ENCODE assay signal across 21 cellular contexts in the genomic region with DNA sequence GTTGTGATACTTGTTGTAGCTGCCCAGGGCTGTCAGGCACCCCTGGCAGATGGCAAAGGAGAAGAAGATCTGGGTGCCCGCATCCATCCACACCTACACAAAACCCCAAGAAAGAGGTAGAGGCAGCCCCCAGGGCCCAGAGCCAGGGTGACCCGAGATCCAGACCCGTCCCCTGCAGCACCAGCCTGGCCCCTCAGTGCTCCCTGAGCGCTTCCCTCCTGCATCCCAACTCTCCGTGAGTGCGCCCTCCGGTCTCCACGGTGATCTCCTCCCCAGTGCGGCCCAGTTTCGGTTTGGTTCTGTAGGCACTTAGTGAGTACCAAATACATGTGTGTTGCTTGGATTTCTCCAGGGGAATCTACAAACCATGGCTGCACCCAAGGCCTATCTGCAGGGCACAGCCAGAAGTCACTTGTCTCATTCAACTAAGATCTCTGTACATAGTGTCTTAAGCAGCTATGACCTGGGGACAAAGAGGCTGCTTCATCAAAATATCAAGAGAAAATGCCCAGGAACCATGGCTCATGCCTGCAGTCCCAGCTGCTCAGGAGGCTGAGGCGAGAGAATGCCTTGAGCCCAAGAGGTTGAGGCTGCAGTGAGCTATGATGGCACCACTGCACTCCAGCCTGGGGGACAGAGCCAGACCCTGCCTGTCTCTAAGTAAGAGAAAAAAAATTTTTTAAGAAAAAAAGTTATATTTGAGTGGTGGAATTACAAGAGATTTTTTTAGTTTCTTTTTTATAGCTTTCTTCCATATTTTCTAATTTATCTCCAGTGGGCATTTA. TPM values are rescaled to one million over a fixed set of nuclear protein-coding genes. Genes with fewer than 3 reads are reported as not detected.
"Had no signal": no experiment of that assay in that cellular context is flagged by ENCODE, and none has a peak within 500 bp of the region (broad histone marks: within the 10 kb centered on the region; RNA-seq: fewer than 3 reads in every experiment).

No MANE protein-coding gene starts in this region.

- H3K27ac Mint-ChIP-seq: activated CD8-positive, alpha-beta T cell treated with anti-CD3 and anti-CD28 coated beads for 36 hours; activated naive CD4-positive, alpha-beta T cell treated with anti-CD3 and anti-CD28 coated beads, Interleukin-2, amount 50 U/mL, for 24 hours; activated T-helper 1 cell treated with anti-CD3 and anti-CD28 coated beads, Interleukin-12 subunit alpha, Interleukin-12 subunit beta, Interleukin-2, Interleukin-4 antibody, amounts not matched to agents 30 ng/mL and 10 ng/mL and 1 ng/mL, durations not matched to agents 14 hours and 24 hours and 36 hours; T-helper 1 cell treated with Interleukin-12 subunit alpha and Interleukin-12 subunit beta and Interleukin-4 antibody, amounts not matched to agents 30 μg/mL and 1 μg/mL, for 36 hours had no signal

- DNase-seq: activated CD4-positive, alpha-beta T cell treated with anti-CD3 and anti-CD28 coated beads for 4 hours; activated CD8-positive, alpha-beta memory T cell treated with anti-CD3 and anti-CD28 coated beads, Interleukin-2, amount 50 U/mL, for 4 hours; activated CD8-positive, alpha-beta T cell treated with anti-CD3 and anti-CD28 coated beads for 36 hours; activated effector memory CD4-positive, alpha-beta T cell treated with Interleukin-2 at 50 U/mL for 16 hours; activated naive CD4-positive, alpha-beta T cell; MM.1S; NCI-H1105 treated with DMSO at 0.1 percent for 48 hours; NCI-H1436 treated with DMSO at 0.1 percent for 48 hours; NCI-H187; NCI-H2081; NCI-H510A treated with DMSO at 0.1 percent for 48 hours; NCI-H69; Peyer's patch; SHP77 treated with DMSO at 0.1 percent for 48 hours had no signal

- H3K4me1 Mint-ChIP-seq: activated naive CD4-positive, alpha-beta T cell treated with anti-CD3 and anti-CD28 coated beads, Interleukin-2, amount 50 U/mL, for 24 hours had no signal

- H3K9me3 Mint-ChIP-seq: activated CD8-positive, alpha-beta T cell treated with anti-CD3 and anti-CD28 coated beads for 36 hours; activated naive CD4-positive, alpha-beta T cell treated with anti-CD3 and anti-CD28 coated beads, Interleukin-2, amount 50 U/mL, for 24 hours; T-helper 1 cell treated with Interleukin-12 subunit alpha and Interleukin-12 subunit beta and Interleukin-4 antibody, amounts not matched to agents 30 μg/mL and 1 μg/mL, for 36 hours had no signal

- H3K27ac ChIP-seq: ascending aorta, Peyer's patch had no signal

- H3K27me3 ChIP-seq: ascending aorta, body of pancreas, Peyer's patch had no signal

- ATAC-seq: activated CD4-positive, CD25-positive, alpha-beta regulatory T cell treated with anti-CD3 and anti-CD28 coated beads, Interleukin-2, amount 50 U/mL, for 24 hours; activated CD8-positive, alpha-beta T cell treated with anti-CD3 and anti-CD28 coated beads for 36 hours had no signal

- H3K4me3 Mint-ChIP-seq: activated CD8-positive, alpha-beta T cell treated with anti-CD3 and anti-CD28 coated beads for 36 hours; activated naive CD4-positive, alpha-beta T cell treated with anti-CD3 and anti-CD28 coated beads, Interleukin-2, amount 50 U/mL, for 24 hours; activated T-helper 1 cell treated with anti-CD3 and anti-CD28 coated beads, Interleukin-12 subunit alpha, Interleukin-12 subunit beta, Interleukin-2, Interleukin-4 antibody, amounts not matched to agents 30 ng/mL and 10 ng/mL and 1 ng/mL, durations not matched to agents 14 hours and 24 hours and 36 hours; T-helper 1 cell treated with Interleukin-12 subunit alpha and Interleukin-12 subunit beta and Interleukin-4 antibody, amounts not matched to agents 30 μg/mL and 1 μg/mL, for 36 hours had no signal

RNA-seq across cellular contexts. Expression of a gene that starts 15.9 kb away (rescaled TPM):
- total RNA-seq: activated CD8-positive, alpha-beta T cell treated with anti-CD3 and anti-CD28 coated beads for 36 hours; activated T-helper 1 cell treated with anti-CD3 and anti-CD28 coated beads, Interleukin-12 subunit alpha, Interleukin-12 subunit beta, Interleukin-2, Interleukin-4 antibody, amounts not matched to agents 30 ng/mL and 10 ng/mL and 1 ng/mL, durations not matched to agents 14 hours and 24 hours and 36 hours; bronchial epithelial cell had no signal
